ENCODE assay signal across 13 cellular contexts in the genomic region with DNA sequence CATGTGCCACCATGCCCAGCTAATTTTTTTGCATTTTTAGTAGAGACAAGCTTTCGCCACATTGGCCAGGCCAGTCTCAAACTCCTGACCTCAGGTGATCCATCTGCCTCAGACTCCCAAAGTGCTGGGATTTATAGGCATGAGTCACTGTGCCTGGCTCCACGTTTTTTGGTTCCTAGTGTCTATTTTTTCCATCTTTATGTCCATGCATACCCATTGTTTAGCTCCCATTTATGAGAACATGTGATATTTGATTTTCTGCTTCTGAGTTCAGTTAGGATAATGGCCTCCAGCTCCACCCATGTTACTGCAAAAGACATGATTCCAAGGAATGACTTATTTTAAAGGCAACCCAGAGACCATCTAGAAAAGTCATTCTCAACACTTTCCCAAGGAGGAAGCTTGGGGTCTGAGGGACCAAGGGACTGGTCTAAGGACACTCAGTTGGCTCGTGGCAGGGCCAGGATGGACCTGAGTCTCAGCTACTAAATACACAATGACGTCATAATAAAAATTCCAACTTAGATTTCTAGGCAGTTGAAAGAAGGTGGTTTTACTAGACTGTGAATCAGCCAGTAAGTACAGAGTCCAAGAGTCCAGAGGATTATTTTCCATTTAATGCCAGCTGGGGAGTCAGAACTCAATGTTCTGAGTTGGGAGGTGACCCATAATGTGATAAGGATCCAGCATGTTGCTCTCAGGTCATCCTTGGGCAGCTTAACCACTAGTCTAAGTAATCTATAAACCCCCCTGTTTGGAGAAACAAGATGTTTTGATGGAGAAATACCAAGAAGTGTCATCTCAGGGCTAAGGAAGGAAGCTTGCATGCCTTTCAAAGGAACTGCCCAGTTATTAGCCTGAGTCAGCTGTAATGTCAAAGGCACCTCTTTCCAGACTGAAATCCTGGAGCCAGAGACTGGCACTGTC. TPM values are rescaled to one million over a fixed set of nuclear protein-coding genes. Genes with fewer than 3 reads are reported as not detected.
DNase-seq lines count a peak whose midpoint lies in the region; ATAC-seq and TF ChIP-seq lines count a peak whose summit lies in the region.
"Had no signal": no experiment of that assay in that cellular context is flagged by ENCODE, and none has a peak within 500 bp of the region (broad histone marks: within the 10 kb centered on the region; RNA-seq: fewer than 3 reads in every experiment).

No MANE protein-coding gene starts in this region.

- H3K9me3 ChIP-seq in tibial artery, result no peaks in the 10 kb centered on the region
- H3K9me3 ChIP-seq: sigmoid colon had no signal

- H3K4me1 ChIP-seq in tibial artery, result peaks cover 0 to 38% (median 22%) of the 10 kb centered on the region in 4 donors

- no peaks in the 10 kb centered on the region for H3K27me3 ChIP-seq in tibial artery
- H3K27me3 ChIP-seq: sigmoid colon had no signal

- H3K4me3 ChIP-seq in tibial artery, result no peak overlapping the region
- H3K4me3 ChIP-seq: sigmoid colon had no signal

- DNase-seq in HCEC 1CT (peak; percentile 62), T1000 (lab: John Stamatoyannopoulos, UW) (peak; percentile 22), glomerular visceral epithelial cell (ENCODE audit: extremely low spot score) (peak; percentile 64), tibial artery (no peak), sciatic nerve (ENCODE audit: low spot score) (no peak), Ammon's horn (ENCODE audit: low spot score) (no peak)
- DNase-seq in activated CD4-positive, alpha-beta T cell treated with anti-CD3 and anti-CD28 coated beads for 1 hour, result no peak
- DNase-seq: activated CD4-positive, CD25-positive, alpha-beta regulatory T cell treated with anti-CD3 and anti-CD28 coated beads, Interleukin-2, amount 50 U/mL, for 72 hours; cortex of kidney; head of caudate nucleus; NCI-H2171; SHP77; sigmoid colon had no signal

- no peak for ATAC-seq in sciatic nerve

- no peaks in the 10 kb centered on the region for H3K36me3 ChIP-seq in tibial artery
- H3K36me3 ChIP-seq: sigmoid colon had no signal

- intact Hi-C loops in tibial artery (cut with DNase I; ENCODE audit: low total_unique reads) (no loop called here), sciatic nerve (cut with DNase I) (no loop called here)

- H3K27ac ChIP-seq in tibial artery, result peak overlapping the region; percentile 36 to 45

- no peak for TF ChIP-seq CTCF in tibial artery (IDR thresholded peaks at IDR 0.05)

RNA-seq across cellular contexts. Expression of a gene that starts 39.4 kb away (rescaled TPM):
- 10.5 TPM for total RNA-seq in sciatic nerve

Comparison
In these comparisons a context has a peak if more than half of its experiments do, and no peak if none do; other contexts are left out.
1. DNase-seq: peak in HCEC 1CT (single experiment), T1000 (single experiment) and glomerular visceral epithelial cell (single experiment); none in tibial artery (0 of 2), sciatic nerve (single experiment), Ammon's horn (single experiment) and activated CD4-positive, alpha-beta T cell treated with anti-CD3 and anti-CD28 coated beads for 1 hour (single experiment).